In the genomic region with DNA sequence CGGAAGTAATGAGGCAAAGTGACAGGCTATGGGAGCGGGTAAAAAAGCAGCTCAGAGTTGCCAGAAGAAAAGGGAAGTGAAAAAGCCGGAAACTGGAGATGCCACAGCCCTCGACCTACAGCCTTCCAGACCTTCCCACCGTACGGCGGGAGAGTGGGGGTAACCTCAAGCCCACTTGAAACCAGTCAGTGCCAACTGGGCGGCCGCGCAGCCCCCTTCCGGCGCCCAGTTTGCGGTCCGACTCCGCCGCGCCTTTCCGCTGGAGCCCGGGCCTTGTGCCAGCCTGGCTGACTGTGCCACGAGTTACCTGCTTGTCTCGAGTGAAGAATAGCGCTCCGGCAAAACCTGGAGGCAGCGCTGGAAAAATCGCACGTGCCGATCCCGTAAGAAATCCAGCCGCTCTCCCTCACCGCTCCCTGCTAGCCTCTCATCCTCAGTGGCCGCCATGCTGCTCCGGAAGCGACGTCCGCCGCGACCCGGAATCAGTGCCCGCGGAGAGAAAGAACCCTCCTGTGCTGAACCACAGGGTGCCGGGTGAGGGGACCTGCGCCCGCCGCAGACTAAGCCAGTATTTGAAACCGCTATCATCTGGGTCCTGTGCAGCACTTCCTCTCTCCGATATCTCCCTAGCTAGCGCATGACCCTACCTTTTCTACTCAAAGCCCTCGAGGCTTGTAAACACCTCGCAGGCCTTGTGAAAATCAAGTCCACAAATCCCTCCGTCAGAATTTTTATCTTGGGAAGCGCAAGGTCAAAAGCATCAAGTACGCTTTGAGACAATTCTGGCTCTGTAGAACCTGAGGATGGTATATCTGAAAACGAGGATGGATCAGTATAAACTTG, we compare ENCODE assay signal across 1 cellular context.
TF ChIP-seq lines count a peak whose summit lies in the region.

Gene PGGT1B, minus strand, starts transcription at position 473 of the 843 bp plus-strand sequence. Its CDS starts 26 bp downstream, at position 447.

TF ChIP-seq in GM12878, 131 proteins besides CTCF, POLR2A, EP300 and RAD21 (continued from another document):
- TF ChIP-seq E2F8 (IDR thresholded peaks at IDR 0.05; ENCODE audit: low read depth, partially characterized antibody) (peak; percentile 38), TCF12 (IDR thresholded peaks at IDR 0.05; ENCODE audit: low read depth, low read length) (no peak), MYC (IDR thresholded peaks at IDR 0.05; ENCODE audit: insufficient read depth, insufficient read length, insufficient replicate concordance, low read length, severe bottlenecking) (no peak)
